8 cellular contexts compared by ENCODE assay signal in the genomic region with DNA sequence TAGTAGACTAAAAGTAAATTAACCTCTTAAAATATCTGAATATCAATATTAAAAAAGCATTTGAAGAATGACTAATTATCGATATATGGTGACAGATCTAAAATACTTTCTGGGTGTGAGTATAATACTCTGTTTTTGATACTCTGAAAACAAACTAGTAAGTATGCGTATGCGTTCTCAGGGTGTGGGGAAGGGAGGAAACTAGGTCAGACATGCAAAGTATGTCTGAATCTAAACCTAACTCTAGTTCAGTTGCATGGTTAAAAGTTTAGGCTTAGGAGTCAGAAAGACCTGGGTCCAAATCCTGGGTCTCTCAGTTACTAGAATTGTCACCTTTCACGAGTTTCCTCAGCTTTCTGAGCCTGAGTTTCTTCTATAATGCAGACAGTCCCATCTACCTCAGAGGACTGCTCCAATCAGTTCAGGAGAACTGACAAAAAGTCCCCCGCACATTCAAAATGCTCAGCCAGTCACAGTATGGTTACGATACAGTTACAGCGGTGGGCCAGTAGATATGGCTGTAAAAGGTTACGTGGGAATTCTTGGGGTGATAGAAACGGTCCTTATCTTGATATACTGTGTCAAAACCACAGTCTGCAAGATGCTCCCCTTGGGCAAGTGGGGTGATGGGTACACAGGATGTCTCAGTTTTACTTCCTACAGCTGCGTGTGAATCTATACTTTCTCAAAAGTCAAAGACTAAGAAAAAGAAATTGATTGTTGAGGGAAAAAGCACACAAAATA. TPM values are rescaled to one million over a fixed set of nuclear protein-coding genes. Genes with fewer than 3 reads are reported as not detected.
DNase-seq lines count a peak whose midpoint lies in the region; ATAC-seq and TF ChIP-seq lines count a peak whose summit lies in the region.

No MANE protein-coding gene starts in this region.

- H3K9me3 ChIP-seq in thymus (ENCODE audit: control insufficient read depth), result no peaks in the 10 kb centered on the region

- peak overlapping the region; percentile 74 for H3K4me3 Mint-ChIP-seq in activated naive CD4-positive, alpha-beta T cell treated with anti-CD3 and anti-CD28 coated beads, Interleukin-2, amount 50 U/mL, for 24 hours

- peaks cover 4% of the 10 kb centered on the region for H3K36me3 Mint-ChIP-seq in activated naive CD4-positive, alpha-beta T cell treated with anti-CD3 and anti-CD28 coated beads, Interleukin-2, amount 50 U/mL, for 24 hours

- TF ChIP-seq CTCF in coronary artery (IDR thresholded peaks at IDR 0.05), result no peak

- peak overlapping the region; percentile 82 for H3K27ac ChIP-seq in thymus (ENCODE audit: low read depth)
- no peak overlapping the region for H3K27ac ChIP-seq in coronary artery

- peak overlapping the region; percentile 21 for H3K4me3 ChIP-seq in Jurkat, Clone E6-1 (ENCODE audit: low read length)
- no peak overlapping the region for H3K4me3 ChIP-seq in thymus (ENCODE audit: low read length)
- no peak overlapping the region for H3K4me3 ChIP-seq in coronary artery

- no peaks in the 10 kb centered on the region for H3K9me3 Mint-ChIP-seq in activated naive CD4-positive, alpha-beta T cell treated with anti-CD3 and anti-CD28 coated beads, Interleukin-2, amount 50 U/mL, for 24 hours

- peaks cover 16% of the 10 kb centered on the region for H3K36me3 ChIP-seq in thymus (ENCODE audit: control insufficient read depth, insufficient read depth)

- peaks cover 48% of the 10 kb centered on the region for H3K4me1 Mint-ChIP-seq in activated naive CD4-positive, alpha-beta T cell treated with anti-CD3 and anti-CD28 coated beads, Interleukin-2, amount 50 U/mL, for 24 hours

- no peaks in the 10 kb centered on the region for H3K27me3 Mint-ChIP-seq in activated naive CD4-positive, alpha-beta T cell treated with anti-CD3 and anti-CD28 coated beads, Interleukin-2, amount 50 U/mL, for 24 hours

- intact Hi-C loops in posterior cingulate gyrus (cut with DNase I), result no loop called here

- no peaks in the 10 kb centered on the region for H3K27me3 ChIP-seq in thymus (ENCODE audit: control insufficient read depth, insufficient read depth)

- DNase-seq in stimulated activated CD4-positive, alpha-beta T cell treated with anti-CD3 and anti-CD28 coated beads, Interleukin-12 subunit alpha, Interleukin-12 subunit beta, amount 100 ng/mL, for 24 hours (ENCODE audit: low read depth in 2 of 2), result peak; percentile 17 to 22
- no peak for DNase-seq in stimulated activated CD4-positive, alpha-beta T cell treated with anti-CD3 and anti-CD28 coated beads, Interleukin-12 subunit alpha, Interleukin-12 subunit beta, amount 100 ng/mL, for 4 hours
- DNase-seq in Jurkat, Clone E6-1 (ENCODE audit: low read depth, low spot score), result peak; percentile 83
- no peak for DNase-seq in posterior cingulate gyrus
- DNase-seq in coronary artery (ENCODE audit: low spot score), result no peak

- peaks cover 5% of the 10 kb centered on the region for H3K4me1 ChIP-seq in thymus (ENCODE audit: control insufficient read depth, insufficient read depth, low read length)

- ATAC-seq in HG03045 (IDR thresholded peaks at IDR 0.05; ENCODE audit: unreplicated experiment), result no peak

- H3K27ac Mint-ChIP-seq in activated naive CD4-positive, alpha-beta T cell treated with anti-CD3 and anti-CD28 coated beads, Interleukin-2, amount 50 U/mL, for 24 hours, result peak overlapping the region; percentile 95

- 50% methylated on average over 10 of the region's 10 CpGs for WGBS in thymus

RNA-seq across cellular contexts. Expression of a gene that starts 29.2 kb away (rescaled TPM):
- 44.8 TPM for polyA plus RNA-seq in Jurkat, Clone E6-1 (2012; ENCODE audit: insufficient read depth, insufficient read length)
- 68.5 TPM for polyA plus RNA-seq in thymus

RNA-seq across cellular contexts. Expression of a gene that starts 29.3 kb away (rescaled TPM):
- polyA plus RNA-seq in Jurkat, Clone E6-1 (2012; ENCODE audit: insufficient read depth, insufficient read length), result 41.6 TPM
- 114 TPM for polyA plus RNA-seq in thymus

Comparison
In these comparisons a context has a peak if more than half of its experiments do, and no peak if none do; other contexts are left out.
1. DNase-seq: peak in stimulated activated CD4-positive, alpha-beta T cell treated with anti-CD3 and anti-CD28 coated beads, Interleukin-12 subunit alpha, Interleukin-12 subunit beta, amount 100 ng/mL, for 24 hours (2 of 2) and Jurkat, Clone E6-1 (single experiment); none in stimulated activated CD4-positive, alpha-beta T cell treated with anti-CD3 and anti-CD28 coated beads, Interleukin-12 subunit alpha, Interleukin-12 subunit beta, amount 100 ng/mL, for 4 hours (single experiment), posterior cingulate gyrus (0 of 10) and coronary artery (single experiment).